Comparison of ENCODE assay signal across 31 cellular contexts in the genomic region with DNA sequence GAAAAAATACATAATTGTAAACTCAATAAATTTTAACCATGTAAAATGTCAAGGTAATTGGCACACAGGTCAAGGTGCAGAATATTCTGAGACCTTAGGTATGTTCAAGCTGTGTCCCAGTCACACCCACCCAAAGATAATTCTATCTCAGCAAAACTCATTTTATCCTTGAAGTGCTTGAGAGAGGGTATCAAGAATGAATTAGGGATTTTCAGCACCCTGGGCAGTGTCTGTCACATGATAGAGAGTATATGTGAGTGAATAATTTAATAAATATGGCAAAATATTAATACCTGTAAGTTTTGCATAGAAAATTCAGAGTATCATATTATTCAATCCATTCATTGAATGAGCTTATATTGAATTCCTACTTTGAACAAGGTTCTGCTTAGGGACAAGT.
"Had no signal": no experiment of that assay in that cellular context is flagged by ENCODE, and none has a peak within 500 bp of the region (broad histone marks: within the 10 kb centered on the region; RNA-seq: fewer than 3 reads in every experiment).

No MANE protein-coding gene starts in this region.

- H3K36me3 ChIP-seq: MG63 had no signal

- H3K27me3 ChIP-seq: MG63 had no signal

- DNase-seq: Karpas-422, Kasumi-1, MG63, MM.1S, MV-4-11, NCI-H1048, NCI-H1092, NCI-H1092 treated with DMSO at 0.1 percent for 48 hours, NCI-H1417 treated with DMSO at 0.1 percent for 48 hours, NCI-H1436, NCI-H1436 treated with DMSO at 0.1 percent for 48 hours, NCI-H146, NCI-H1694, NCI-H1694 treated with DMSO at 0.1 percent for 48 hours, NCI-H187, NCI-H187 treated with DMSO at 0.1 percent for 48 hours, NCI-H1930, NCI-H2029, NCI-H2029 treated with DMSO at 0.1 percent for 48 hours, NCI-H2081, NCI-H2081 treated with DMSO at 0.1 percent for 48 hours, NCI-H2107, NCI-H2171, NCI-H2171 treated with DMSO at 0.1 percent for 48 hours, NCI-H2227 treated with DMSO at 0.1 percent for 48 hours, NCI-H226, NCI-H345, NCI-H446, NCI-H446 treated with DMSO at 0.1 percent for 48 hours, NCI-H510A, NCI-H510A treated with DMSO at 0.1 percent for 48 hours had no signal

- H3K4me3 ChIP-seq: MG63 had no signal

- H3K9me3 ChIP-seq: MG63 had no signal
